ENCODE assay signal across 14 cellular contexts in genomic region chrX:100407784-100408642, GRCh38. TPM values are rescaled to one million over a fixed set of nuclear protein-coding genes. Genes with fewer than 3 reads are reported as not detected.
A peak's percentile ranks its signal among the peaks of the same experiment; 100 is the strongest.
DNase-seq lines count a peak whose midpoint lies in the region; ATAC-seq, FAIRE-seq and TF ChIP-seq lines count a peak whose summit lies in the region.
"Had no signal": no experiment of that assay in that cellular context is flagged by ENCODE, and none has a peak within 500 bp of the region (broad histone marks: within the 10 kb centered on the region; RNA-seq: fewer than 3 reads in every experiment).

No MANE protein-coding gene starts in this region.

- no peaks in the 10 kb centered on the region for H3K9me3 ChIP-seq in heart left ventricle
- H3K9me3 ChIP-seq in right atrium auricular region: no peaks in the 10 kb centered on the region
- H3K9me3 ChIP-seq in H1 (ENCODE audit: insufficient read depth in 2 of 2, low read depth in 1 of 2, low read length in 1 of 2): no peaks in the 10 kb centered on the region
- H3K9me3 ChIP-seq: lower lobe of right lung had no signal

- peaks cover 66% of the 10 kb centered on the region for H3K27me3 Mint-ChIP-seq in nephron (ENCODE audit: low read depth)

- H3K79me2 ChIP-seq in H1 (ENCODE audit: control insufficient read depth in 1 of 2, insufficient read depth in 2 of 2, low read length in 2 of 2): no peaks in the 10 kb centered on the region

- H3K36me3 ChIP-seq in heart left ventricle (no peaks in the 10 kb centered on the region), right atrium auricular region (no peaks in the 10 kb centered on the region), H1 (ENCODE audit: control insufficient read depth in 2 of 4, insufficient read depth in 4 of 4, low read length in 3 of 4) (no peaks in the 10 kb centered on the region), urinary bladder (ENCODE audit: insufficient read depth) (no peaks in the 10 kb centered on the region)
- H3K36me3 ChIP-seq: lower lobe of right lung had no signal

- 0 out of 4 replicates have a peak, but pooled peaks of 1 of the 2 experiments have one; percentile 10 for TF ChIP-seq RAD21 in H1 (IDR thresholded peaks at IDR 0.05 in 1 of 2, conservative IDR thresholded peaks at IDR 0.05 in 1 of 2; ENCODE audit: low read depth in 2 of 2, low read length in 2 of 2)

- H4K5ac ChIP-seq in H1 (ENCODE audit: insufficient read length, low read depth, low read length): no peak overlapping the region

- peak overlapping the region; percentile 65 to 74 (median 70) for H3K4me3 Mint-ChIP-seq in nephron

- ATAC-seq in heart left ventricle: no peak
- no peak for ATAC-seq in GM18868 (IDR thresholded peaks at IDR 0.05; ENCODE audit: unreplicated experiment)
- ATAC-seq: lower lobe of right lung had no signal

- H2BK5ac ChIP-seq in H1 (ENCODE audit: low read depth, low read length): no peak overlapping the region

- peak overlapping the region; percentile 72 to 85 for H3K4me2 ChIP-seq in H1 (ENCODE audit: insufficient read depth in 1 of 2, low read depth in 2 of 2, low read length in 2 of 2)

- no peak overlapping the region for H3K23ac ChIP-seq in H1 (ENCODE audit: insufficient read length)

- FAIRE-seq in H1 (lab: Jason Lieb, UNC): no peak
- FAIRE-seq: bronchial epithelial cell had no signal

- no peak overlapping the region for H3K27ac Mint-ChIP-seq in nephron

- no peak overlapping the region for H3K14ac ChIP-seq in H1 (ENCODE audit: insufficient read length)

- H2BK120ac ChIP-seq in H1 (replicated peaks; ENCODE audit: low read depth, low read length): no peak overlapping the region

- no peak overlapping the region; the same call in 1 of the 2 replicates for H2BK15ac ChIP-seq in H1 (ENCODE audit: low read length)

- no peak overlapping the region for H2BK20ac ChIP-seq in H1 (ENCODE audit: low read length)

- no peak overlapping the region for H3K27ac ChIP-seq in heart left ventricle
- no peak overlapping the region for H3K27ac ChIP-seq in right atrium auricular region
- no peak overlapping the region for H3K27ac ChIP-seq in H1 (ENCODE audit: low read depth, low read length)
- H3K27ac ChIP-seq in urinary bladder (ENCODE audit: low read depth): no peak overlapping the region
- H3K27ac ChIP-seq: lower lobe of right lung had no signal

- CTCF ChIA-PET in H1 (lab: Charles Lee; ENCODE audit: partially characterized antibody): interaction anchor here (0.7 to 1.6 kb wide), 3 partner anchors 29 to 40 kb away, joined by 5 to 7 read pairs (median 5); no protein-coding TSS in a partner anchor

- intact Hi-C loops in heart left ventricle (cut with DNase I): no loop called here

- no peak overlapping the region; the same call in 1 of the 2 replicates for H2AFZ ChIP-seq in H1 (ENCODE audit: low read length)

- POLR2A ChIA-PET in H1 (lab: Charles Lee; ENCODE audit: partially characterized antibody): interaction anchor here (0.9 to 1.5 kb wide), 2 partner anchors 12 to 15 kb away, joined by 3 to 7 read pairs; no protein-coding TSS in a partner anchor

- H3K27me3 ChIP-seq in heart left ventricle (peaks cover 0 to 98% (median 13%) of the 10 kb centered on the region in 9 donors), right atrium auricular region (peaks cover 4 to 31% of the 10 kb centered on the region in 2 donors), H1 (replicated peaks in 1 of 4; ENCODE audit: control insufficient read depth in 3 of 4, extremely low read depth in 1 of 4, insufficient read depth in 3 of 4, low read length in 3 of 4) (peaks cover 66 to 94% (median 93%) of the 10 kb centered on the region in 4 experiments)

- no peak overlapping the region for H2AK5ac ChIP-seq in H1 (ENCODE audit: low read depth, low read length)

- 5 to 53% (median 23%) methylated on average over 36 to 76 of the region's 76 CpGs for WGBS in heart left ventricle, 4 donors
- WGBS in H1 (ENCODE audit: extremely low coverage in 1 of 2, insufficient coverage in 1 of 2, insufficient read length in 1 of 2, insufficient replicate concordance in 2 of 2, low coverage in 1 of 2, low lambda C conversion rate in 2 of 2, missing lambda C conversion rate in 1 of 2), 2 experiments: 5% methylated on average over 52 of the region's 76 CpGs; no CpG with 5 or more reads in 1 of the 2 experiments
- 4% methylated on average over 76 of the region's 76 CpGs for WGBS in urinary bladder

- no peak for TF ChIP-seq EP300 in H1 (IDR thresholded peaks at IDR 0.05; ENCODE audit: borderline replicate concordance in 1 of 2, low read depth in 2 of 2, low read length in 2 of 2)

- no peak overlapping the region for H4K8ac ChIP-seq in H1 (ENCODE audit: extremely low read depth, insufficient read depth, low read length)

- H3K18ac ChIP-seq in H1 (ENCODE audit: extremely low read depth, low read length): no peak overlapping the region; the same call in 1 of the 2 replicates

- H4K20me1 ChIP-seq in H1 (replicated peaks in 1 of 2; ENCODE audit: control insufficient read depth in 1 of 2, insufficient read depth in 2 of 2, low read length in 2 of 2): peaks cover 5 to 13% of the 10 kb centered on the region in 2 experiments

- H3K9me3 Mint-ChIP-seq in nephron: peaks cover 11% of the 10 kb centered on the region

- DNase-seq in heart left ventricle (no peak), right atrium auricular region (ENCODE audit: low spot score) (no peak), H1 (ENCODE audit: low read depth in 1 of 2, low spot score in 2 of 2) (peak in 1 of 2 experiments; percentile 50), NCI-H82 treated with DMSO at 0.1 percent for 48 hours (lab: John Stamatoyannopoulos, UW; ENCODE audit: unreplicated experiment) (no peak), NCI-H774 (lab: John Stamatoyannopoulos, UW) (no peak)
- DNase-seq: activated gamma-delta T cell treated with Interleukin-2 at 50 U/mL for 16 hours; lower lobe of right lung; NCI-H2081 treated with DMSO at 0.1 percent for 48 hours; stimulated activated CD4-positive, alpha-beta T cell treated with anti-CD3 and anti-CD28 coated beads, Interleukin-12 subunit alpha, Interleukin-12 subunit beta, amount 100 ng/mL, for 4 hours had no signal

- H4K91ac ChIP-seq in H1 (replicated peaks; ENCODE audit: insufficient read length, low read length): no peak overlapping the region

- TF ChIP-seq POLR2A in heart left ventricle (IDR thresholded peaks at IDR 0.05) (no peak), H1 (IDR thresholded peaks at IDR 0.05; ENCODE audit: control extremely low read depth in 1 of 2, low read depth in 2 of 2, low read length in 2 of 2) (no peak)

- H3K4me3 ChIP-seq in heart left ventricle (peak overlapping the region in 8 of 12 donors; percentile 7 to 63 (median 54)), right atrium auricular region (peak overlapping the region in 1 of 2 donors; percentile 20), H1 (ENCODE audit: extremely low read depth in 1 of 4, insufficient read depth in 2 of 4, low read depth in 3 of 4, low read length in 4 of 4) (peak overlapping the region; percentile 5 to 43 (median 26); a peak in 5 of 8 replicates), urinary bladder (ENCODE audit: low read depth, low read length) (peak overlapping the region; percentile 46)

- H3K4me1 ChIP-seq in heart left ventricle (peaks cover 0 to 16% (median 0%) of the 10 kb centered on the region in 12 donors), right atrium auricular region (peaks cover 0 to 7% of the 10 kb centered on the region in 2 donors), H1 (replicated peaks in 1 of 4; ENCODE audit: control insufficient read depth in 3 of 4, insufficient read depth in 4 of 4, low read length in 3 of 4) (peaks cover 0 to 23% (median 13%) of the 10 kb centered on the region in 4 experiments; a peak in 6 of 7 replicates), urinary bladder (ENCODE audit: insufficient read depth) (no peaks in the 10 kb centered on the region)
- H3K4me1 ChIP-seq: lower lobe of right lung had no signal

- H3K79me1 ChIP-seq in H1 (ENCODE audit: low read depth, low read length): no peaks in the 10 kb centered on the region

- no peak overlapping the region for H3K56ac ChIP-seq in H1 (replicated peaks; ENCODE audit: insufficient read length, low read depth, low read length)

- TF ChIP-seq CTCF in heart left ventricle (IDR thresholded peaks at IDR 0.05) (no peak), right atrium auricular region (IDR thresholded peaks at IDR 0.05) (no peak), H1 (IDR thresholded peaks at IDR 0.05; ENCODE audit: control extremely low read depth in 1 of 3, insufficient read depth in 1 of 3, low read depth in 1 of 3, low read length in 3 of 3) (no peak), nephron (IDR thresholded peaks at IDR 0.05; ENCODE audit: unreplicated experiment in 3 of 3) (no peak)

- 0 out of 2 replicates have a peak overlapping the region, but pooled peaks have one; percentile 39 for H2BK12ac ChIP-seq in H1 (ENCODE audit: low read depth, low read length)

- H3K4me1 Mint-ChIP-seq in nephron: peaks cover 43% of the 10 kb centered on the region

- peaks cover 24% of the 10 kb centered on the region for H3K36me3 Mint-ChIP-seq in nephron (ENCODE audit: low read depth)

- H3K4ac ChIP-seq in H1 (replicated peaks; ENCODE audit: insufficient read length, low read depth, low read length): no peak overlapping the region

- H3K23me2 ChIP-seq in H1 (ENCODE audit: low read depth, low read length): peaks cover 3% of the 10 kb centered on the region; the same call in 1 of the 2 replicates

- no peak overlapping the region for H3K9ac ChIP-seq in H1 (replicated peaks in 1 of 4; ENCODE audit: extremely low read depth in 1 of 4, low read depth in 3 of 4, low read length in 3 of 4)

TF ChIP-seq in H1, 55 proteins besides CTCF, POLR2A, EP300 and RAD21 (continues in another document):
- TF ChIP-seq RNF2 (IDR thresholded peaks at IDR 0.05; ENCODE audit: borderline replicate concordance, low read depth, low read length, missing control alignments, poor library complexity, severe bottlenecking) (peak; percentile 28), BCL11A (IDR thresholded peaks at IDR 0.05; ENCODE audit: low read depth in 2 of 2, low read length in 2 of 2) (no peak), SUZ12 (IDR thresholded peaks at IDR 0.05; ENCODE audit: low read length) (peak; percentile 66), EZH2 (IDR thresholded peaks at IDR 0.05; ENCODE audit: low read depth, low read length, severe bottlenecking) (peak; percentile 74)

RNA-seq across cellular contexts. Expression of gene PCDH19, which starts 2.1 kb away (rescaled TPM):
- total RNA-seq in heart left ventricle: 1 to 10 TPM in 2 of 9 donors, under 1 TPM in 7; 0.21 to 2.2 (median 0.64) TPM
- under 1 TPM; 0.15 to 0.26 TPM for polyA plus RNA-seq in heart left ventricle
- under 1 TPM; 0.51 to 0.56 TPM for total RNA-seq in right atrium auricular region
- 0.46 and 1.2 TPM in 2 replicates for total RNA-seq in H1 (2021; fragmentation: NEBNext Ultra II Directional; extraction: Animal tissue kit (Norgen Biotek cat#: 25700))
- polyA plus RNA-seq in H1 (2011; rRNA removed): 0.12 and 0.17 TPM in 2 replicates
- polyA plus RNA-seq in H1 (2011; cell fraction: cytosol; rRNA removed): 0.10 TPM
- 0.56 TPM for polyA plus RNA-seq in H1 (2011; cell fraction: nucleus; rRNA removed)
- 0.10 to 0.23 TPM (median 0.17 TPM) in 4 replicates for polyA plus RNA-seq in H1 (2012, experiment 1 of 2)
- polyA plus RNA-seq in H1 (2012, experiment 2 of 2): 0.05 TPM
- 0.43 TPM for polyA plus RNA-seq in H1 (2013, experiment 1 of 2)
- 0.50 TPM for polyA plus RNA-seq in H1 (2013, experiment 2 of 2)
- polyA minus RNA-seq in H1 (2011; rRNA and poly(A)+ RNA removed): 0.22 and 0.60 TPM in 2 replicates
- 0.22 TPM for polyA minus RNA-seq in H1 (2011; cell fraction: cytosol; rRNA and poly(A)+ RNA removed)
- 0.80 TPM for polyA minus RNA-seq in H1 (2011; cell fraction: nucleus; rRNA and poly(A)+ RNA removed)
- total RNA-seq in urinary bladder: 6.9 TPM
- polyA plus RNA-seq in urinary bladder: 2.5 TPM
- total RNA-seq: activated CD8-positive, alpha-beta memory T cell treated with anti-CD3 and anti-CD28 coated beads for 36 hours had no signal
